ENCODE assay signal across 1 cellular context in the genomic region with DNA sequence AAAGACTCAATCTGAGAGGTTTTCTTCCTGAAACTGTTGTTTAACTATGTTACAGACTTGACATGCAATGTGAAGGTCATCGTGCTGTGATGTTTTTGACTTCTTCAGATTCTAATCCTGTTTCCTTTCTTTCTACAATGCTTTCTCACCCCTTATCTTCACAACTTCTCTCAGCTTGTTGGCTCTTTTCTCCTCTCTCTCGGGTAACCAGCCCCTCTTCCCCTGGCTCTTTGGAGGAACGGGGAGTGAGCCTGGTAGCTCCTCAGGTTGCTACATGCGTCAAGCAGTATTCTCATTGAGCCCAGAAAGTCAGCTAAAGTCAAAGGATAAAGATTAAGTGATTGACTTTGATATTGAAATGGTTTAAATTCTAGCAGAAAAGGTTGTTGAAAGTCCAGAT.
TF ChIP-seq lines count a peak whose summit lies in the region.

No MANE protein-coding gene starts in this region.

TF ChIP-seq in WTC11, 78 proteins besides CTCF, POLR2A, EP300 and RAD21 (continued from another document):
- TF ChIP-seq, protein P1, sequence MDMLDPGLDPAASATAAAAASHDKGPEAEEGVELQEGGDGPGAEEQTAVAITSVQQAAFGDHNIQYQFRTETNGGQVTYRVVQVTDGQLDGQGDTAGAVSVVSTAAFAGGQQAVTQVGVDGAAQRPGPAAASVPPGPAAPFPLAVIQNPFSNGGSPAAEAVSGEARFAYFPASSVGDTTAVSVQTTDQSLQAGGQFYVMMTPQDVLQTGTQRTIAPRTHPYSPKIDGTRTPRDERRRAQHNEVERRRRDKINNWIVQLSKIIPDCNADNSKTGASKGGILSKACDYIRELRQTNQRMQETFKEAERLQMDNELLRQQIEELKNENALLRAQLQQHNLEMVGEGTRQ (CRISPR knock-in tag; IDR thresholded peaks at IDR 0.05): no peak
- TF ChIP-seq ATF1 (CRISPR knock-in tag; IDR thresholded peaks at IDR 0.05) (no peak), RORB (CRISPR knock-in tag; IDR thresholded peaks at IDR 0.05) (no peak), MXD4 (CRISPR knock-in tag; IDR thresholded peaks at IDR 0.05; ENCODE audit: borderline replicate concordance) (no peak), GRHL2 (CRISPR knock-in tag; IDR thresholded peaks at IDR 0.05; ENCODE audit: insufficient replicate concordance, severe bottlenecking) (no peak), ZNF396 (CRISPR knock-in tag; IDR thresholded peaks at IDR 0.05; ENCODE audit: borderline replicate concordance) (no peak), FOXJ3 (CRISPR knock-in tag; IDR thresholded peaks at IDR 0.05; ENCODE audit: borderline replicate concordance) (no peak)
- TF ChIP-seq, protein P2, sequence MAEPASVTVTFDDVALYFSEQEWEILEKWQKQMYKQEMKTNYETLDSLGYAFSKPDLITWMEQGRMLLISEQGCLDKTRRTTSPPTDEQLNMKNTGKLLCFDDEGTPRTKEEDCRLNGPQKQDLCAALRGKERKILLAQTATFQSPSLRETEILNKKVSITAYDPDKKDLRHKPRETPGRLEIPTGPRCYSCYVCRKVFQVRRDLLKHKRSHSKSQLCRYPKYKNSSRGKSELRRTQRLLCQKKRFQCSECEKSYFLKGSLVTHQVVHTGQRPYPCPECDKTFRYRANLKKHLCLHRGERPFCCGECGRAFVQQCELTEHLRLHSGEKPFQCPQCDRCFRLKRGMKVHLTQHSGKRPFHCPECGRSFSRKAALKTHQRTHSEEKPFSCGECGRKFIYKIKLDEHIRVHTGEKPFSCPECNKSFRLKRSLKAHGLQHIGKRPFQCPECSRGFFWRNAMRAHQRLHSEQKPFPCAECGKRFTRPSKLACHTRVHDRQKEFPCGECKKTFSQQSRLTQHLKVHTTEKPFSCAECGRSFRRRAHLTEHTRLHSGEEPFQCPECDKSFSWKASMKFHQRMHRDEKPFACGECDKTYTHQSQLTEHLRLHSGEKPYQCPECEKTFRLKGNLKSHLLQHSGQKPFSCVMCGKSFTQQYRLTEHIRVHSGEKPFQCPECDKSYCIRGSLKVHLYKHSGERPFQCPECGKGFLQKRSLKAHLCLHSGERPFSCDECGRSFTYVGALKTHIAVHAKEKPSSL (CRISPR knock-in tag; conservative IDR thresholded peaks at IDR 0.05): no peak
